Comparison of ENCODE assay signal across 10 cellular contexts in the genomic region with DNA sequence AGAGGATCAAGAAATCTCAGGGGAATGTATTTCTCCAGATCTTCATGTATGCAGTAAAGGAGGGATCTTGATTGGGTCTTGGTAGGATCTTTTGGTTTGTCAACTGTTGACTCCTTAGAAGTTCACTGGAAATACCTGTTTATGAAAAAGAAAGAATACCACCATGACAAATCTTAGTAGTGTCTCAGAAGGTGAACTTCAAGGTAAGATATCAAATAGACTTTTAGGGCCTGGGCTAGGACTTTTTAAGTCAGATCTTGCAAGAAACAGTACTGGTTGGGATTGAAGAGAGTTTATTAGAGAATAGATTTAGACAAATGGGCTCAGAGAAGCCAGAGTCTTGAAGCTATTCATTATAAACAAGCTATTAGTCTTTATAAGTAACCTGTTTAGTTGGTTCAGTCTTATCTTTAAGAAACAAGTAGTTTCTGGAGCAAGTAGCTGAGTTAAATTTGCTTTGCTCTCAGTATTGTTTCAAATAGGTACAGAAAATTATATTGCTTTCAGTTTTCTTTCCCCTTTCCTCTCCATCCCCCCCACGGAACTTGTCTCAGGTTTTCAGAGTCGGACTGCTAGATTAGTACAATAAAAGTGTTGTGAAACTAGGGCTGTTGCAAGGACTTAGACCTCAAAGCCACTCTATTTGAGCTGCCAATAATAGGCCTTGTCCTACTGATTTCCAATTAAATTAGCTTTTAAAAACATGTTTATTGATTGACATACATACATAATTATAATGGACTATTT.
A peak's percentile ranks its signal among the peaks of the same experiment; 100 is the strongest.
DNase-seq lines count a peak whose midpoint lies in the region; ATAC-seq and TF ChIP-seq lines count a peak whose summit lies in the region.
"Had no signal": no experiment of that assay in that cellular context is flagged by ENCODE, and none has a peak within 500 bp of the region (broad histone marks: within the 10 kb centered on the region; RNA-seq: fewer than 3 reads in every experiment).

No MANE protein-coding gene starts in this region.

- H3K4me1 Mint-ChIP-seq in effector memory CD8-positive, alpha-beta T cell (ENCODE audit: low read depth in 2 of 2): no peaks in the 10 kb centered on the region
- peaks cover 9% of the 10 kb centered on the region for H3K4me1 Mint-ChIP-seq in HFFc6 (ENCODE audit: low read depth)

- intact Hi-C loops in thyroid gland (cut with DNase I): no loop called here

- H3K27ac Mint-ChIP-seq in effector memory CD8-positive, alpha-beta T cell: peak overlapping the region in 1 of 2 donors; percentile 17
- no peak overlapping the region for H3K27ac Mint-ChIP-seq in HFFc6

- no peaks in the 10 kb centered on the region for H3K36me3 Mint-ChIP-seq in effector memory CD8-positive, alpha-beta T cell (ENCODE audit: insufficient read depth)
- H3K36me3 Mint-ChIP-seq in HFFc6 (ENCODE audit: low read depth): peaks cover 7% of the 10 kb centered on the region; the same call in 1 of the 2 replicates

- ATAC-seq in GM21447 (IDR thresholded peaks at IDR 0.05; ENCODE audit: unreplicated experiment): peak; percentile 99
- ATAC-seq in HG03378 (IDR thresholded peaks at IDR 0.05; ENCODE audit: unreplicated experiment): peak; percentile 96
- ATAC-seq in effector memory CD8-positive, alpha-beta T cell (replicated peaks): peak; percentile 51

- no peak overlapping the region for H3K4me3 ChIP-seq in thyroid gland (replicated peaks in 1 of 3)

- H3K27ac ChIP-seq in thyroid gland: no peak overlapping the region

- H3K9me3 ChIP-seq in thyroid gland: no peaks in the 10 kb centered on the region

- DNase-seq in GM13977 (ENCODE audit: low spot score) (peak; percentile 56), thyroid gland (no peak), NCI-H2107 treated with DMSO at 0.1 percent for 48 hours (lab: John Stamatoyannopoulos, UW; ENCODE audit: unreplicated experiment) (no peak), AG08396 (ENCODE audit: low spot score) (no peak), HFFc6 (no peak)
- DNase-seq in effector memory CD8-positive, alpha-beta T cell: no peak
- DNase-seq: IMR-90, T1000 had no signal

- H3K36me3 ChIP-seq in thyroid gland: no peaks in the 10 kb centered on the region

- in situ Hi-C loops in GM13977 (cut with MboI; ENCODE audit: low pct_unique_long_range_greater_than_20kb, low sequenced_read_pairs, unreplicated experiment): no loop called here

- TF ChIP-seq CTCF in GM13977 (IDR thresholded peaks at IDR 0.05; ENCODE audit: extremely low read depth, insufficient read depth, missing control alignments) (no peak), thyroid gland (IDR thresholded peaks at IDR 0.05) (no peak), HFFc6 (IDR thresholded peaks at IDR 0.05) (no peak)

- peaks cover 13 to 21% of the 10 kb centered on the region in 2 donors for H3K27me3 Mint-ChIP-seq in effector memory CD8-positive, alpha-beta T cell
- no peaks in the 10 kb centered on the region for H3K27me3 Mint-ChIP-seq in HFFc6 (ENCODE audit: insufficient read depth)

- no peaks in the 10 kb centered on the region for H3K27me3 ChIP-seq in thyroid gland

- H3K4me3 Mint-ChIP-seq in effector memory CD8-positive, alpha-beta T cell: no peak overlapping the region
- no peak overlapping the region for H3K4me3 Mint-ChIP-seq in HFFc6

- H3K4me1 ChIP-seq in thyroid gland: peaks cover 0 to 9% of the 10 kb centered on the region in 2 donors

- H3K9me3 Mint-ChIP-seq in effector memory CD8-positive, alpha-beta T cell: no peaks in the 10 kb centered on the region
- H3K9me3 Mint-ChIP-seq in HFFc6: peaks cover 4% of the 10 kb centered on the region; the same call in 1 of the 2 replicates

- TF ChIP-seq POLR2A in thyroid gland (IDR thresholded peaks at IDR 0.05): no peak

- 87 to 94% methylated on average over 2 of the region's 2 CpGs for WGBS in thyroid gland, 2 donors
